8 cellular contexts compared by ENCODE assay signal in the genomic region with DNA sequence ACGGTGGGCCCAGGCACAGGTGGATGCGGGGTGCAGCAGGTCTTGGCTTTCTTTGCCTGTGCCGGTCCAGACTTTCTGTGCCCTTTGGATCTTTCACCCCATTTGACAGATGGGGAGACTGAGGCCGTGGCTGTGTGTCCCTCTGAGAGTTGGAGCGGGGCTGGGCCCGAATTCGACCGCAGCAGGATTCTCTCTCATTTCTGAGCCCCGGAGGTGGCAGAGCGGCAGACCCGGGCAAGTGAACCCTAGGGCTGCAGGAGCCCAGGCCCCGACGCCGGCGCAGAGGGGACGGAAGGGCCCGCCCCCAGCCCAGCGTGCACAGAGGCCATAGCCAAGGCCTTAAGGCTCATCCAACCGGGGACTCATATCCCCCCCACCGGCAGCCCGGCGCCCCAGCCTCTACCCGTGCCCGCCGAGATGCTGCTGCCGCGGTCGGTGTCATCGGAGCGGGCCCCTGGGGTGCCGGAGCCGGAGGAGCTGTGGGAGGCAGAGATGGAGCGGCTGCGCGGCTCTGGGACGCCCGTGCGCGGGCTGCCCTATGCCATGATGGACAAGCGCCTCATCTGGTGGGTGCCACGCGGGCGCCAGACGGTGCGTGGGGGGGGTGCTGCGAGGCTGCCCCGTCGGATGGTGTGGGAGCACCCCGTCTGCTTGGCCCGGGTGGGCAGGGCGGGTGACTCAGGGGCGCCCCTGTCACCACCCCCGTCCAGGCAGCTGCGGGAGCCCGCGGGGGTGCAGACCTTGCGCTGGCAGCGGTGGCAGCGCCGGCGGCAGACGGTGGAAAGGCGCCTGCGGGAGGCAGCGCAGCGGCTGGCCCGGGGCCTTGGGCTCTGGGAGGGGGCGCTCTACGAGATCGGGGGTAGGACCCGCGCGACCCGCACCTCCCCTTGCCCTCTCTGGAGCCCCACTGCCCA. TPM values are rescaled to one million over a fixed set of nuclear protein-coding genes. Genes with fewer than 3 reads are reported as not detected.
DNase-seq lines count a peak whose midpoint lies in the region; ATAC-seq and TF ChIP-seq lines count a peak whose summit lies in the region.

No MANE protein-coding gene starts in this region.

- peak; percentile 20 for ATAC-seq in DND-41 (ENCODE audit: insufficient read depth, low read depth)
- ATAC-seq in GM21825 (IDR thresholded peaks at IDR 0.05; ENCODE audit: unreplicated experiment), result no peak
- no peak for ATAC-seq in HG03457 (IDR thresholded peaks at IDR 0.05; ENCODE audit: unreplicated experiment)

- DNase-seq in DND-41, result peak; percentile 53
- DNase-seq in RPMI8226, result peak; percentile 65
- DNase-seq in colonic mucosa, result no peak
- DNase-seq in occipital lobe (lab: John Stamatoyannopoulos, UW), result peak; percentile 41
- no peak for DNase-seq in OCI-M1 (lab: John Stamatoyannopoulos, UW)
- DNase-seq in NCI-H146 (lab: John Stamatoyannopoulos, UW), result no peak

- intact Hi-C loops in colonic mucosa (cut with DNase I), result no loop called here

- peaks cover 41% of the 10 kb centered on the region for H3K36me3 ChIP-seq in DND-41 (ENCODE audit: insufficient read depth, low read length)
- H3K36me3 ChIP-seq in colonic mucosa, result no peaks in the 10 kb centered on the region

- H3K9me3 ChIP-seq in DND-41 (ENCODE audit: insufficient read depth, low read length, severe bottlenecking) (no peaks in the 10 kb centered on the region), colonic mucosa (no peaks in the 10 kb centered on the region)

- peak overlapping the region; percentile 94 for H3K4me2 ChIP-seq in DND-41 (ENCODE audit: insufficient read depth, low read length)

- peaks cover 12% of the 10 kb centered on the region for H3K79me2 ChIP-seq in DND-41 (ENCODE audit: insufficient read depth, low read length)

- H3K9ac ChIP-seq in DND-41 (ENCODE audit: low read depth, low read length) (peak overlapping the region; percentile 70), colonic mucosa (ENCODE audit: low read depth in 2 of 2, low read length in 2 of 2) (peak overlapping the region; percentile 64 to 73)

- H3K4me3 ChIP-seq in DND-41 (ENCODE audit: low read depth in 1 of 2, low read length in 2 of 2) (peak overlapping the region; percentile 25 to 71; a peak in 3 of 4 replicates), colonic mucosa (peak overlapping the region; percentile 37)

- TF ChIP-seq CTCF in DND-41 (IDR thresholded peaks at IDR 0.05; ENCODE audit: borderline replicate concordance, extremely low read depth, low read length, poor library complexity, severe bottlenecking), result peak; percentile 26
- no peak for TF ChIP-seq CTCF in colonic mucosa (IDR thresholded peaks at IDR 0.05)

- no peaks in the 10 kb centered on the region for H3K27me3 ChIP-seq in DND-41 (ENCODE audit: insufficient read depth, low read length, poor library complexity)
- no peaks in the 10 kb centered on the region for H3K27me3 ChIP-seq in colonic mucosa

- H3K4me1 ChIP-seq in DND-41 (ENCODE audit: insufficient read depth, low read length), result peaks cover 77% of the 10 kb centered on the region
- peaks cover 20% of the 10 kb centered on the region for H3K4me1 ChIP-seq in colonic mucosa

- H2AFZ ChIP-seq in DND-41 (ENCODE audit: low read depth, low read length), result peak overlapping the region; percentile 51; the same call in 1 of the 2 replicates

- H3K27ac ChIP-seq in DND-41 (ENCODE audit: low read length) (peak overlapping the region; percentile 97), colonic mucosa (peak overlapping the region; percentile 92)

- peaks cover 30% of the 10 kb centered on the region for H4K20me1 ChIP-seq in DND-41 (ENCODE audit: insufficient read depth, low read length)

RNA-seq across cellular contexts. Expression of a gene that starts 0.9 kb away (rescaled TPM):
- 1 to 10 TPM; 5.3 to 5.4 TPM for total RNA-seq in colonic mucosa
- total RNA-seq in occipital lobe, result 0.94 TPM

RNA-seq across cellular contexts. Expression of a gene that starts 2.9 kb away (rescaled TPM):
- total RNA-seq in colonic mucosa (100 to 1,000 TPM; 108 to 159 TPM), occipital lobe (2.3 TPM)

RNA-seq across cellular contexts. Expression of a gene that starts 14.8 kb away (rescaled TPM):
- under 1 TPM in 1 of 2 donors, not detected in 1; 0.20 TPM for total RNA-seq in colonic mucosa
- not detected for total RNA-seq in occipital lobe

RNA-seq across cellular contexts. Expression of a gene that starts 37.0 kb away (rescaled TPM):
- 100 to 1,000 TPM; 256 to 395 TPM for total RNA-seq in colonic mucosa
- total RNA-seq in occipital lobe, result 11.4 TPM

RNA-seq across cellular contexts. Expression of a gene that starts 55.4 kb away (rescaled TPM):
- total RNA-seq in colonic mucosa, result 100 to 1,000 TPM in 1 of 2 donors, 10 to 100 TPM in 1; 37.7 to 135 TPM
- total RNA-seq in occipital lobe, result 1.6 TPM

Comparison
In these comparisons a context has a peak if more than half of its experiments do, and no peak if none do; other contexts are left out.
1. DNase-seq: peak in DND-41 (single experiment), RPMI8226 (single experiment) and occipital lobe (single experiment); none in colonic mucosa (single experiment), OCI-M1 (single experiment) and NCI-H146 (single experiment).
2. RNA of a gene that starts 2.9 kb away (total RNA-seq): 108 to 159 TPM in colonic mucosa; 2.3 TPM in occipital lobe (single experiment); every median in the first group is over 10 times any median in the second.